21 cellular contexts compared by ENCODE assay signal in genomic region chr5:132641841-132642240, GRCh38. TPM values are rescaled to one million over a fixed set of nuclear protein-coding genes. Genes with fewer than 3 reads are reported as not detected.
A peak's percentile ranks its signal among the peaks of the same experiment; 100 is the strongest.
DNase-seq lines count a peak whose midpoint lies in the region; ATAC-seq, FAIRE-seq and TF ChIP-seq lines count a peak whose summit lies in the region.
"Had no signal": no experiment of that assay in that cellular context is flagged by ENCODE, and none has a peak within 500 bp of the region (broad histone marks: within the 10 kb centered on the region; RNA-seq: fewer than 3 reads in every experiment).

No MANE protein-coding gene starts in this region.

- no peak for TF ChIP-seq RAD21 in GM12878 (IDR thresholded peaks at IDR 0.05; ENCODE audit: insufficient read depth, low read depth, low read length)

- in situ Hi-C loops in GM12878 (cut with MboI): no loop called here

- intact Hi-C loops in activated CD4-positive, alpha-beta T cell treated with anti-CD3 and anti-CD28 coated beads for 36 hours (cut with DNase I, micrococcal nuclease): loop anchor here (1.0 to 5.0 kb wide), 7 partner anchors 19 to 180 kb away; partner anchors contain the start of gene KIF3A (in 1 of the 2)
- intact Hi-C loops in natural killer cell (cut with micrococcal nuclease) (no loop called here), GM12878 (cut with micrococcal nuclease; ENCODE audit: unreplicated experiment) (loop anchor here (2.0 kb wide), 1 partner anchor 19 kb away; no protein-coding TSS in a partner anchor)

- POLR2A ChIA-PET in activated CD4-positive, alpha-beta T cell treated with anti-CD3 and anti-CD28 coated beads for 36 hours (lab: Charles Lee): interaction anchor here (0.9 to 1.7 kb wide), 10 partner anchors 10 to 172 kb away, joined by 3 to 6 read pairs (median 3); partner anchors contain the start of genes CCNI2, IL13, IL4 and IRF1
- POLR2A ChIA-PET in GM12878 (lab: Charles Lee): interaction anchor here (1.3 to 6.3 kb wide), 5 partner anchors 12 to 47 kb away, joined by 3 to 53 read pairs (median 17); partner anchors contain the start of gene IL13

- H3K4me3 ChIP-seq in GM12878: no peak overlapping the region
- H3K4me3 ChIP-seq: K562 had no signal

- RAD21 ChIA-PET in GM12878 (lab: Charles Lee; ENCODE audit: unreplicated experiment): interaction anchor here (1.1 to 5.7 kb wide), 13 partner anchors 11 to 227 kb away, joined by 3 to 113 read pairs (median 6); partner anchors contain the start of genes IL13 and IL4

- H3K9me3 Mint-ChIP-seq in activated CD4-positive, alpha-beta T cell treated with anti-CD3 and anti-CD28 coated beads for 36 hours (ENCODE audit: low read depth): no peaks in the 10 kb centered on the region
- no peaks in the 10 kb centered on the region for H3K9me3 Mint-ChIP-seq in natural killer cell treated with Interleukin-12 subunit alpha and Interleukin-12 subunit beta and Interleukin-15 and Interleukin-18, amount 100 ng/mL, for 72 hours
- H3K9me3 Mint-ChIP-seq in natural killer cell: no peaks in the 10 kb centered on the region
- H3K9me3 Mint-ChIP-seq: CD8-positive, alpha-beta memory T cell had no signal

- H2AFZ ChIP-seq in GM12878 (ENCODE audit: control insufficient read depth, low read depth, low read length): no peak overlapping the region

- H3K4me1 ChIP-seq in GM12878 (ENCODE audit: control insufficient read depth, insufficient read depth, low read length): peaks cover 41% of the 10 kb centered on the region

- CTCF ChIA-PET in activated CD4-positive, alpha-beta T cell treated with anti-CD3 and anti-CD28 coated beads for 36 hours (lab: Charles Lee): interaction anchor here (0.9 to 1.9 kb wide), 4 partner anchors 22 to 170 kb away, joined by 3 to 8 read pairs (median 5); partner anchors contain the start of gene KIF3A
- CTCF ChIA-PET in GM12878 (lab: Yijun Ruan, JAX): interaction anchor here (0.8 to 4.8 kb wide), 8 partner anchors 11 to 178 kb away, joined by 3 to 28 read pairs (median 8); partner anchors contain the start of gene IL13

- peak; percentile 60 for ATAC-seq in activated CD4-positive, alpha-beta T cell treated with anti-CD3 and anti-CD28 coated beads for 36 hours
- peak in 1 of 2 donors; percentile 48 for ATAC-seq in natural killer cell treated with Interleukin-12 subunit alpha and Interleukin-12 subunit beta and Interleukin-15 and Interleukin-18, amount 100 ng/mL, for 72 hours
- no peak for ATAC-seq in natural killer cell
- no peak for ATAC-seq in GM12878
- ATAC-seq in GM19397 (IDR thresholded peaks at IDR 0.05; ENCODE audit: unreplicated experiment): no peak
- ATAC-seq: K562 had no signal

- TF ChIP-seq POLR2A in GM12878 (IDR thresholded peaks at IDR 0.05; ENCODE audit: low read depth, low read length): no peak

- H3K36me3 Mint-ChIP-seq in activated CD4-positive, alpha-beta T cell treated with anti-CD3 and anti-CD28 coated beads for 36 hours (ENCODE audit: low read depth): peaks cover 67% of the 10 kb centered on the region
- peaks cover 32% of the 10 kb centered on the region for H3K36me3 Mint-ChIP-seq in natural killer cell treated with Interleukin-12 subunit alpha and Interleukin-12 subunit beta and Interleukin-15 and Interleukin-18, amount 100 ng/mL, for 72 hours
- peaks cover 8% of the 10 kb centered on the region for H3K36me3 Mint-ChIP-seq in natural killer cell

- peaks cover 18 to 35% of the 10 kb centered on the region in 2 experiments for H3K36me3 ChIP-seq in GM12878 (ENCODE audit: control insufficient read depth in 2 of 2, insufficient read depth in 2 of 2, low read length in 1 of 2)

- no TSS peak for BruUV-seq in GM12878 (replicated peaks; lab: Mats Ljungman, UMichigan)

- no peaks in the 10 kb centered on the region for H3K79me2 ChIP-seq in GM12878 (ENCODE audit: control insufficient read depth, insufficient read depth, low read length)

- H3K4me3 Mint-ChIP-seq in activated CD4-positive, alpha-beta T cell treated with anti-CD3 and anti-CD28 coated beads for 36 hours: peak overlapping the region; percentile 13
- peak overlapping the region; percentile 39 for H3K4me3 Mint-ChIP-seq in natural killer cell treated with Interleukin-12 subunit alpha and Interleukin-12 subunit beta and Interleukin-15 and Interleukin-18, amount 100 ng/mL, for 72 hours
- no peak overlapping the region for H3K4me3 Mint-ChIP-seq in natural killer cell
- H3K4me3 Mint-ChIP-seq: CD8-positive, alpha-beta memory T cell had no signal

- no peaks in the 10 kb centered on the region for H3K27me3 ChIP-seq in GM12878 (replicated peaks in 1 of 2; ENCODE audit: control insufficient read depth in 2 of 2, insufficient read depth in 2 of 2, low read length in 1 of 2)

- TF ChIP-seq CTCF in natural killer cell (IDR thresholded peaks at IDR 0.05): no peak
- no peak for TF ChIP-seq CTCF in GM12878 (IDR thresholded peaks at IDR 0.05 in 2 of 3, conservative IDR thresholded peaks at IDR 0.05 in 1 of 3; ENCODE audit: control insufficient read depth in 2 of 3, extremely low read depth in 1 of 3, insufficient read depth in 1 of 3, low read depth in 3 of 3, low read length in 3 of 3)

- no peak overlapping the region for H3K9ac ChIP-seq in GM12878 (ENCODE audit: control insufficient read depth, insufficient read depth, low read length)

- H3K27ac Mint-ChIP-seq in activated CD4-positive, alpha-beta T cell treated with anti-CD3 and anti-CD28 coated beads for 36 hours: peak overlapping the region; percentile 66
- H3K27ac Mint-ChIP-seq in natural killer cell treated with Interleukin-12 subunit alpha and Interleukin-12 subunit beta and Interleukin-15 and Interleukin-18, amount 100 ng/mL, for 72 hours: peak overlapping the region; percentile 54 to 73
- no peak overlapping the region for H3K27ac Mint-ChIP-seq in natural killer cell

- H3K27ac ChIP-seq in GM12878 (ENCODE audit: control insufficient read depth, insufficient read depth): peak overlapping the region; percentile 34; the same call in 1 of the 2 replicates
- H3K27ac ChIP-seq: 22Rv1 had no signal

- SMC1A ChIA-PET in GM12878 (lab: Charles Lee; ENCODE audit: uncharacterized antibody, unreplicated experiment): interaction anchor here (0.8 to 7.8 kb wide), 18 partner anchors 8 to 176 kb away, joined by 3 to 119 read pairs (median 5); partner anchors contain the start of genes CCNI2, IL13, IL4 and KIF3A

- H3K9me3 ChIP-seq in GM12878 (replicated peaks; ENCODE audit: control insufficient read depth, insufficient read depth, low read length): no peaks in the 10 kb centered on the region; the same call in 2 of the 3 replicates

- H3K4me2 ChIP-seq in GM12878 (ENCODE audit: control insufficient read depth, insufficient read depth): no peak overlapping the region

- 97% methylated on average over 3 of the region's 3 CpGs for WGBS in GM12878 (ENCODE audit: insufficient coverage, insufficient replicate concordance, low lambda C conversion rate, missing lambda C conversion rate)

- DNase-seq in activated CD4-positive, alpha-beta T cell treated with anti-CD3 and anti-CD28 coated beads for 36 hours: peak; percentile 51
- DNase-seq in activated CD4-positive, alpha-beta T cell treated with anti-CD3 and anti-CD28 coated beads, Interleukin-2, amount 50 U/mL, for 48 hours: no peak
- no peak for DNase-seq in natural killer cell treated with Interleukin-12 subunit alpha and Interleukin-12 subunit beta and Interleukin-15 and Interleukin-18, amount 100 ng/mL, for 72 hours (ENCODE audit: low spot score)
- DNase-seq in natural killer cell (no peak), GM12878 (ENCODE audit: low read depth, low spot score) (no peak), NCI-H1930 (lab: John Stamatoyannopoulos, UW) (no peak)
- DNase-seq in effector CD8-positive, alpha-beta T cell (lab: John Stamatoyannopoulos, UW): no peak
- DNase-seq: CD8-positive, alpha-beta memory T cell; DND-41; GDM1; NCI-H1092; NCI-H2107; NCI-H226; NCI-H526 treated with DMSO at 0.1 percent for 48 hours had no signal

- peaks cover 51% of the 10 kb centered on the region for H3K4me1 Mint-ChIP-seq in activated CD4-positive, alpha-beta T cell treated with anti-CD3 and anti-CD28 coated beads for 36 hours
- peaks cover 35 to 48% of the 10 kb centered on the region in 2 donors for H3K4me1 Mint-ChIP-seq in natural killer cell treated with Interleukin-12 subunit alpha and Interleukin-12 subunit beta and Interleukin-15 and Interleukin-18, amount 100 ng/mL, for 72 hours (ENCODE audit: low read depth in 2 of 2)
- no peaks in the 10 kb centered on the region for H3K4me1 Mint-ChIP-seq in natural killer cell

- no peak for FAIRE-seq in GM12878 (lab: Jason Lieb, UNC)
- FAIRE-seq: H54, K562 had no signal

- no peaks in the 10 kb centered on the region for H4K20me1 ChIP-seq in GM12878 (ENCODE audit: control insufficient read depth, insufficient read depth)

- H3K27me3 Mint-ChIP-seq in activated CD4-positive, alpha-beta T cell treated with anti-CD3 and anti-CD28 coated beads for 36 hours: no peaks in the 10 kb centered on the region
- no peaks in the 10 kb centered on the region for H3K27me3 Mint-ChIP-seq in natural killer cell treated with Interleukin-12 subunit alpha and Interleukin-12 subunit beta and Interleukin-15 and Interleukin-18, amount 100 ng/mL, for 72 hours
- no peaks in the 10 kb centered on the region for H3K27me3 Mint-ChIP-seq in natural killer cell (ENCODE audit: low read depth in 2 of 2)
- H3K27me3 Mint-ChIP-seq: CD8-positive, alpha-beta memory T cell had no signal

- TF ChIP-seq EP300 in GM12878 (IDR thresholded peaks at IDR 0.05; ENCODE audit: borderline replicate concordance in 1 of 2, control insufficient read depth in 1 of 2, low read depth in 2 of 2, low read length in 2 of 2): no peak

RNA-seq across cellular contexts. Expression of gene IL13, which starts 16.1 kb away (rescaled TPM):
- total RNA-seq in activated CD4-positive, alpha-beta T cell treated with anti-CD3 and anti-CD28 coated beads for 36 hours: 1 to 10 TPM; 3.9 to 5.5 TPM
- total RNA-seq in natural killer cell treated with Interleukin-12 subunit alpha and Interleukin-12 subunit beta and Interleukin-15 and Interleukin-18, amount 100 ng/mL, for 72 hours: 10 to 100 TPM in 1 of 2 donors, 1 to 10 TPM in 1; 8.4 to 19.6 TPM
- total RNA-seq in natural killer cell (1 to 10 TPM in 1 of 3 donors, under 1 TPM in 1, not detected in 1; 0.80 to 1.4 TPM), GM12878 (2014; rRNA removed) (0.05 and 0.40 TPM in 2 replicates), GM12878 (2014; rRNA removed; fragmentation: Illumina TruSeq; extraction: Trizol) (not detected in 2 replicates), GM12878 (2021) (not detected in 2 replicates)
- 0.52 and 0.98 TPM in 2 replicates for total RNA-seq in GM12878 (2013; cell fraction: nucleolus; rRNA removed)
- polyA plus RNA-seq in GM12878 (2011; ENCODE audit: low read depth): 0.24 TPM
- polyA plus RNA-seq in GM12878 (2011; rRNA removed) (0.11 and 0.13 TPM in 2 replicates), GM12878 (2014; fragmentation: Illumina TruSeq; extraction: Trizol) (0.06 TPM in 1 of 2 replicates, not detected in the other), GM12878 (2014; fragmentation: Nextera tagmentation; extraction: Ambion mirVana) (not detected), GM12878 (2014; rRNA removed) (0.10 and 0.11 TPM in 2 replicates), GM12878 (2016; fragmentation: Nextera tagmentation; extraction: Ambion mirVana) (not detected)
- 0.12 and 0.27 TPM in 2 replicates for polyA plus RNA-seq in GM12878 (2011; cell fraction: cytosol; rRNA removed)
- 1.2 and 1.3 TPM in 2 replicates for polyA plus RNA-seq in GM12878 (2011; cell fraction: nucleus; rRNA removed)
- polyA plus RNA-seq in GM12878 (2012): 0.35 and 0.58 TPM in 2 replicates
- 0.36 TPM in 1 of 2 replicates, not detected in the other for polyA minus RNA-seq in GM12878 (2011; rRNA and poly(A)+ RNA removed)
- not detected in 2 replicates for polyA minus RNA-seq in GM12878 (2011; cell fraction: cytosol; rRNA and poly(A)+ RNA removed)
- 0.77 and 0.85 TPM in 2 replicates for polyA minus RNA-seq in GM12878 (2011; cell fraction: nucleus; rRNA and poly(A)+ RNA removed)
- total RNA-seq: K562, OCI-LY7, RPMI7951 had no signal
- polyA plus RNA-seq: BJ; CD8-positive, alpha-beta memory T cell; K562 had no signal

RNA-seq across cellular contexts. Expression of gene IL4, which starts 31.9 kb away (rescaled TPM):
- total RNA-seq in activated CD4-positive, alpha-beta T cell treated with anti-CD3 and anti-CD28 coated beads for 36 hours: under 1 TPM; 0.32 to 0.77 TPM
- total RNA-seq in natural killer cell treated with Interleukin-12 subunit alpha and Interleukin-12 subunit beta and Interleukin-15 and Interleukin-18, amount 100 ng/mL, for 72 hours: 1 to 10 TPM in 1 of 2 donors, not detected in 1; 2.6 TPM
- total RNA-seq in natural killer cell (1 to 10 TPM in 1 of 3 donors, not detected in 2; 8.1 TPM), GM12878 (2014; rRNA removed) (not detected in 2 replicates), GM12878 (2014; rRNA removed; fragmentation: Illumina TruSeq; extraction: Trizol) (not detected in 2 replicates), GM12878 (2021) (not detected in 2 replicates)
- total RNA-seq in GM12878 (2013; cell fraction: nucleolus; rRNA removed): not detected in 2 replicates
- not detected for polyA plus RNA-seq in GM12878 (2011; ENCODE audit: low read depth)
- polyA plus RNA-seq in GM12878 (2011; rRNA removed) (0.80 and 1.1 TPM in 2 replicates), GM12878 (2014; fragmentation: Illumina TruSeq; extraction: Trizol) (not detected in 2 replicates), GM12878 (2014; fragmentation: Nextera tagmentation; extraction: Ambion mirVana) (under 1 TPM; 0.20 to 0.50 TPM), GM12878 (2014; rRNA removed) (not detected in 2 replicates), GM12878 (2016; fragmentation: Nextera tagmentation; extraction: Ambion mirVana) (not detected)
- polyA plus RNA-seq in GM12878 (2011; cell fraction: cytosol; rRNA removed): 1.6 and 2.4 TPM in 2 replicates
- polyA plus RNA-seq in GM12878 (2011; cell fraction: nucleus; rRNA removed): 0.75 TPM in 1 of 2 replicates, not detected in the other
- not detected in 2 replicates for polyA plus RNA-seq in GM12878 (2012)
- polyA minus RNA-seq in GM12878 (2011; rRNA and poly(A)+ RNA removed): not detected in 2 replicates
- not detected in 2 replicates for polyA minus RNA-seq in GM12878 (2011; cell fraction: cytosol; rRNA and poly(A)+ RNA removed)
- polyA minus RNA-seq in GM12878 (2011; cell fraction: nucleus; rRNA and poly(A)+ RNA removed): not detected in 2 replicates
- total RNA-seq: K562, OCI-LY7, RPMI7951 had no signal
- polyA plus RNA-seq: BJ; CD8-positive, alpha-beta memory T cell had no signal

Comparison
In these comparisons a context has a peak if more than half of its experiments do, and no peak if none do; other contexts are left out.
1. H3K27ac Mint-ChIP-seq: peak in activated CD4-positive, alpha-beta T cell treated with anti-CD3 and anti-CD28 coated beads for 36 hours (single experiment) and natural killer cell treated with Interleukin-12 subunit alpha and Interleukin-12 subunit beta and Interleukin-15 and Interleukin-18, amount 100 ng/mL, for 72 hours (2 of 2); none in natural killer cell (0 of 2).